In the genomic region with DNA sequence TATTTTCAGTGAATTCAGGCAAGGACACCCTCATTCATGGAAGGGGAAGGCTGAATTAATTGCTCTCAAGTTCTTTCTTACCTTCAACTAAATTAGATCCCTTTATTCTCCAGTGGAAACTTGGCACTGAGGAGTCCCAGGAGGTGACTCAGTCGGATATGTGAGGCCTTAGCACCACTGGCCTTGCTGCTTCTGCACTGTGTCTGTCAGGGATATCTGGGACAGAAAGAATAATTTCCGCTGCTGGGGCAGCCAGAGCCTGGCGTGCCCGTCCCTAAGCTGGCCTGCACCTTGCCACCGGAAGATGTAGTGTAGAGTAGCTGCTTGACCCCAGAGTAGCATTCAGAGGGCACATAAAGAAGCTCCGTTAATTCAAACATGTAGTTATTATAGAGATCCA, we compare ENCODE assay signal across 8 cellular contexts. TPM values are rescaled to one million over a fixed set of nuclear protein-coding genes. Genes with fewer than 3 reads are reported as not detected.
DNase-seq lines count a peak whose midpoint lies in the region; ATAC-seq, FAIRE-seq and TF ChIP-seq lines count a peak whose summit lies in the region.
"Had no signal": no experiment of that assay in that cellular context is flagged by ENCODE, and none has a peak within 500 bp of the region (broad histone marks: within the 10 kb centered on the region; RNA-seq: fewer than 3 reads in every experiment).

No MANE protein-coding gene starts in this region.

- H3K27ac ChIP-seq in MM.1S (ENCODE audit: low read length), result peak overlapping the region; percentile 86; the same call in 1 of the 2 replicates
- peak overlapping the region; percentile 72 to 92 for H3K27ac ChIP-seq in left lung
- peak overlapping the region; percentile 70 to 76 for H3K27ac ChIP-seq in tibial artery
- H3K27ac ChIP-seq in testis, result peak overlapping the region in 1 of 2 donors; percentile 53

- intact Hi-C loops in left lung (cut with DNase I) (loop anchor here in 1 of 2 donors (10.0 kb wide), 1 partner anchor 233 kb away; no protein-coding TSS in a partner anchor), tibial artery (cut with DNase I; ENCODE audit: low total_unique reads) (no loop called here), testis (cut with DNase I; ENCODE audit: low total_unique reads) (no loop called here)

- no peak for TF ChIP-seq POLR2A in testis (IDR thresholded peaks at IDR 0.05)

- H3K4me1 ChIP-seq in MM.1S (ENCODE audit: low read length) (peaks cover 49% of the 10 kb centered on the region), left lung (peaks cover 21 to 84% of the 10 kb centered on the region in 2 donors), tibial artery (peaks cover 7 to 65% (median 31%) of the 10 kb centered on the region in 4 donors), testis (peaks cover 13% of the 10 kb centered on the region)

- peaks cover 87% of the 10 kb centered on the region for H3K79me2 ChIP-seq in MM.1S (ENCODE audit: low read length)

- no peaks in the 10 kb centered on the region for H3K27me3 ChIP-seq in MM.1S (replicated peaks; ENCODE audit: insufficient read depth, low read length)
- no peaks in the 10 kb centered on the region for H3K27me3 ChIP-seq in bronchial epithelial cell (ENCODE audit: control insufficient read depth, insufficient read depth, low read length)
- no peaks in the 10 kb centered on the region for H3K27me3 ChIP-seq in left lung
- H3K27me3 ChIP-seq in tibial artery, result no peaks in the 10 kb centered on the region
- H3K27me3 ChIP-seq in testis, result no peaks in the 10 kb centered on the region

- no peak for FAIRE-seq in bronchial epithelial cell (lab: Jason Lieb, UNC)

- H3K9me3 ChIP-seq in MM.1S (replicated peaks; ENCODE audit: insufficient read depth, low read length), result no peaks in the 10 kb centered on the region
- no peaks in the 10 kb centered on the region for H3K9me3 ChIP-seq in left lung
- H3K9me3 ChIP-seq in tibial artery, result no peaks in the 10 kb centered on the region
- H3K9me3 ChIP-seq in testis, result no peaks in the 10 kb centered on the region

- H3K4me2 ChIP-seq in MM.1S (ENCODE audit: low read depth, low read length), result peak overlapping the region; percentile 76

- TF ChIP-seq CTCF in MM.1S (IDR thresholded peaks at IDR 0.05; ENCODE audit: low read length) (no peak), bronchial epithelial cell (IDR thresholded peaks at IDR 0.05; ENCODE audit: insufficient read depth, low read length, severe bottlenecking) (no peak), left lung (IDR thresholded peaks at IDR 0.05) (no peak), tibial artery (IDR thresholded peaks at IDR 0.05) (no peak), testis (IDR thresholded peaks at IDR 0.05) (no peak)

- no peaks in the 10 kb centered on the region for H3K9me2 ChIP-seq in MM.1S (replicated peaks; ENCODE audit: insufficient read depth, low read length)

- H4K20me1 ChIP-seq in MM.1S (ENCODE audit: insufficient read depth, low read length), result no peaks in the 10 kb centered on the region

- ATAC-seq in left lung (peak; percentile 27), HG02973 (IDR thresholded peaks at IDR 0.05; ENCODE audit: unreplicated experiment) (no peak)

- H3K4me3 ChIP-seq in MM.1S (ENCODE audit: low read length), result no peak overlapping the region
- H3K4me3 ChIP-seq in bronchial epithelial cell (ENCODE audit: low read depth, low read length), result no peak overlapping the region
- H3K4me3 ChIP-seq in left lung, result peak overlapping the region in 1 of 2 donors; percentile 44
- H3K4me3 ChIP-seq in tibial artery, result no peak overlapping the region
- H3K4me3 ChIP-seq in testis, result no peak overlapping the region

- H3F3A ChIP-seq in MM.1S (ENCODE audit: insufficient read depth, low read length), result peaks cover 24% of the 10 kb centered on the region

- H3K9ac ChIP-seq in MM.1S (ENCODE audit: low read length), result no peak overlapping the region

- H3K36me3 ChIP-seq in MM.1S (replicated peaks; ENCODE audit: insufficient read depth, low read length), result no peaks in the 10 kb centered on the region
- no peaks in the 10 kb centered on the region for H3K36me3 ChIP-seq in bronchial epithelial cell (ENCODE audit: control insufficient read depth, insufficient read depth, low read length)
- no peaks in the 10 kb centered on the region for H3K36me3 ChIP-seq in left lung
- no peaks in the 10 kb centered on the region for H3K36me3 ChIP-seq in tibial artery
- H3K36me3 ChIP-seq in testis (ENCODE audit: low read depth, missing control alignments), result no peaks in the 10 kb centered on the region

- no peak for DNase-seq in MM.1S
- DNase-seq in bronchial epithelial cell (ENCODE audit: low read depth), result peak; percentile 68
- DNase-seq in left lung, result no peak
- peak in 1 of 2 donors; percentile 40 for DNase-seq in tibial artery
- DNase-seq in NCI-H1417 treated with DMSO at 0.1 percent for 48 hours (lab: John Stamatoyannopoulos, UW), result no peak
- DNase-seq in testis, result no peak
- DNase-seq: NCI-H526 treated with DMSO at 0.1 percent for 48 hours had no signal

- 50 to 55% methylated on average over 5 to 6 of the region's 6 CpGs for WGBS in testis, 2 donors

- H2AFZ ChIP-seq in MM.1S (ENCODE audit: low read length), result no peak overlapping the region

RNA-seq across cellular contexts. Expression of gene LIMS1, which starts 53.4 kb away (rescaled TPM):
- total RNA-seq in bronchial epithelial cell, result 42.1 and 62.1 TPM in 2 replicates
- total RNA-seq in left lung, result 100 to 1,000 TPM; 111 to 122 TPM
- 100 to 1,000 TPM in 1 of 2 donors, 10 to 100 TPM in 1; 94.1 to 110 TPM for total RNA-seq in testis
- polyA plus RNA-seq in testis (ENCODE audit: insufficient read depth, low read depth, low replicate concordance), result 44.8 TPM
